8 cellular contexts compared by ENCODE assay signal in genomic region chr17:51166198-51166986, GRCh38. TPM values are rescaled to one million over a fixed set of nuclear protein-coding genes. Genes with fewer than 3 reads are reported as not detected.
DNase-seq lines count a peak whose midpoint lies in the region; ATAC-seq and TF ChIP-seq lines count a peak whose summit lies in the region.

Gene NME2, plus strand, starts transcription at chr17:51166411. Its CDS starts 420 bp downstream, at chr17:51166831.

- no peaks in the 10 kb centered on the region for H3K9me3 Mint-ChIP-seq in CD8-positive, alpha-beta T cell

- peak within 1 kb of the TSS; percentile 91 for H3K27ac Mint-ChIP-seq in CD8-positive, alpha-beta T cell

- peaks cover 2% of the 10 kb centered on the region for H3K36me3 ChIP-seq in CD8-positive, alpha-beta T cell (ENCODE audit: insufficient read depth, low read length)

- H3K4me1 ChIP-seq in CD8-positive, alpha-beta T cell (ENCODE audit: insufficient read depth, low read length) = peaks cover 13% of the 10 kb centered on the region

- peak; percentile 69 for ATAC-seq in CD8-positive, alpha-beta T cell
- ATAC-seq in GM19351 (IDR thresholded peaks at IDR 0.05; ENCODE audit: unreplicated experiment) (peak; percentile 82), HG03520 (IDR thresholded peaks at IDR 0.05; ENCODE audit: unreplicated experiment) (peak; percentile 82)

- H3K4me1 Mint-ChIP-seq in CD8-positive, alpha-beta T cell (ENCODE audit: low read depth) = peaks cover 23% of the 10 kb centered on the region

- intact Hi-C loops in CD8-positive, alpha-beta T cell (cut with DNase I, micrococcal nuclease) = loop anchor here (1.0 to 10.0 kb wide), 7 partner anchors 13 to 462 kb away; partner anchors contain the start of genes NME1 (in 2 of the 2), SPAG9 (in 2 of the 2), ANKRD40 (in 1 of the 2) and MBTD1 (in 1 of the 2)

- POLR2A ChIA-PET in CD8-positive, alpha-beta T cell (lab: Charles Lee) = interaction anchor here (1.0 to 2.5 kb wide), 5 partner anchors 8 to 447 kb away, joined by 3 to 17 read pairs (median 3); partner anchors contain the start of genes NME1 and SPAG9

- CTCF ChIA-PET in CD8-positive, alpha-beta T cell (lab: Charles Lee) = interaction anchor here (5.7 kb wide), 1 partner anchor 13 kb away, joined by 41 read pairs; the partner anchor contains the start of gene NME1

- no peaks in the 10 kb centered on the region for H3K9me3 ChIP-seq in CD8-positive, alpha-beta T cell (ENCODE audit: low read length)

- H3K27ac ChIP-seq in CD8-positive, alpha-beta T cell (ENCODE audit: low read depth, low read length) = peak within 1 kb of the TSS; percentile 52

- peak within 1 kb of the TSS; percentile 90 for H3K4me3 Mint-ChIP-seq in CD8-positive, alpha-beta T cell

- no peaks in the 10 kb centered on the region for H3K27me3 ChIP-seq in CD8-positive, alpha-beta T cell (ENCODE audit: insufficient read depth, low read length)

- peak within 1 kb of the TSS; percentile 70 for H3K4me3 ChIP-seq in CD8-positive, alpha-beta T cell (ENCODE audit: low read depth, low read length)

- DNase-seq in CD8-positive, alpha-beta T cell = peak; percentile 10 to 81 (median 51)
- peak; percentile 67 for DNase-seq in NOMO-1 treated with dmso at 0.1 percent for 144 hours (lab: John Stamatoyannopoulos, UW; ENCODE audit: unreplicated experiment)
- peak; percentile 90 for DNase-seq in activated CD8-positive, alpha-beta memory T cell treated with anti-CD3 and anti-CD28 coated beads, Interleukin-2, amount 50 U/mL, for 48 hours
- peak; percentile 91 for DNase-seq in epidermal melanocyte (ENCODE audit: insufficient read length, low spot score)
- peak; percentile 70 for DNase-seq in middle frontal gyrus (ENCODE audit: extremely low spot score, low spot score)
- peak; percentile 26 to 32 for DNase-seq in stimulated activated CD8-positive, alpha-beta memory T cell treated with anti-CD3 and anti-CD28 coated beads, Interleukin-4, amount 100 ng/mL, for 1 hour (ENCODE audit: low read depth in 2 of 2, low spot score in 1 of 2)

- peaks cover 50% of the 10 kb centered on the region for H3K36me3 Mint-ChIP-seq in CD8-positive, alpha-beta T cell

- H3K27me3 Mint-ChIP-seq in CD8-positive, alpha-beta T cell (ENCODE audit: low read depth) = no peaks in the 10 kb centered on the region

- no peak for TF ChIP-seq CTCF in CD8-positive, alpha-beta T cell (IDR thresholded peaks at IDR 0.05)

RNA-seq across cellular contexts. Expression of gene NME2, which starts in this region (rescaled TPM):
- total RNA-seq in CD8-positive, alpha-beta T cell = 100 to 1,000 TPM; 165 to 168 TPM

Comparison
In these comparisons a context has a peak if more than half of its experiments do, and no peak if none do; other contexts are left out.
1. Peak in every context shown above with its lines: DNase-seq, ATAC-seq, H3K4me3 ChIP-seq and H3K27ac ChIP-seq.
2. DNase-seq: peak in every context shown above with its lines; median percentile 91 in epidermal melanocyte; 90 in activated CD8-positive, alpha-beta memory T cell treated with anti-CD3 and anti-CD28 coated beads, Interleukin-2, amount 50 U/mL, for 48 hours; 70 in middle frontal gyrus; 67 in NOMO-1 treated with dmso at 0.1 percent for 144 hours; 51 in CD8-positive, alpha-beta T cell; 29 in stimulated activated CD8-positive, alpha-beta memory T cell treated with anti-CD3 and anti-CD28 coated beads, Interleukin-4, amount 100 ng/mL, for 1 hour.